ENCODE assay signal across 14 cellular contexts in the genomic region with DNA sequence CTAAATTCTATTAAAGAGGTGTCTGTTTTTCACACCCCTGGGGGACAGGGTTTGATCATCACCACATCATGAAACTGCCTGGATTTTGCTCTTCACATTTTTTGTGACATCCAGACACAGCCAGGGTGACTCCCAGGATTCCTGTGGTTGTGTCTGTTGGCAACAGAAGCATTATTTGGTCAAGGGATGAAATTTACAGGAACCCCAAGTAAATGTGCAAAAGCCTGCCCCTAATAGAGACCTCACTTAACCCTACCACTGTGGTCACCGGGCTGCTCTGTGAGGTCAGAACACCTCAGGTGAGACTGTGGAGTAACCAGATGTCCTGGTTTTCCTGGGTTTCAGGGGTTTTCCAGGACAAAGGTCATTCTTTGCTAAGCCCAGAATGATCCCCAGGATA.
DNase-seq lines count a peak whose midpoint lies in the region; ATAC-seq and TF ChIP-seq lines count a peak whose summit lies in the region.
"Had no signal": no experiment of that assay in that cellular context is flagged by ENCODE, and none has a peak within 500 bp of the region (broad histone marks: within the 10 kb centered on the region; RNA-seq: fewer than 3 reads in every experiment).

No MANE protein-coding gene starts in this region.

- peak overlapping the region; percentile 87 for H3K4me3 Mint-ChIP-seq in activated naive CD4-positive, alpha-beta T cell treated with anti-CD3 and anti-CD28 coated beads, Interleukin-2, amount 50 U/mL, for 24 hours
- peak overlapping the region; percentile 77 to 82 for H3K4me3 Mint-ChIP-seq in stimulated activated naive CD8-positive, alpha-beta T cell treated with anti-CD3 and anti-CD28 coated beads, Interleukin-15, amount 100 ng/mL, for 72 hours
- H3K4me3 Mint-ChIP-seq: H9 had no signal

- no peak for ATAC-seq in stimulated activated naive CD8-positive, alpha-beta T cell treated with anti-CD3 and anti-CD28 coated beads, Interleukin-15, amount 100 ng/mL, for 72 hours

- H3K4me1 Mint-ChIP-seq in activated naive CD4-positive, alpha-beta T cell treated with anti-CD3 and anti-CD28 coated beads, Interleukin-2, amount 50 U/mL, for 24 hours, result peaks cover 15% of the 10 kb centered on the region
- H3K4me1 Mint-ChIP-seq in stimulated activated naive CD8-positive, alpha-beta T cell treated with anti-CD3 and anti-CD28 coated beads, Interleukin-15, amount 100 ng/mL, for 72 hours, result no peaks in the 10 kb centered on the region

- intact Hi-C loops in head of caudate nucleus (cut with DNase I), result no loop called here

- H3K4me3 ChIP-seq in choroid plexus epithelial cell (ENCODE audit: low read depth, low read length), result no peak overlapping the region
- H3K4me3 ChIP-seq: ovary, Peyer's patch had no signal

- H3K27ac Mint-ChIP-seq in activated naive CD4-positive, alpha-beta T cell treated with anti-CD3 and anti-CD28 coated beads, Interleukin-2, amount 50 U/mL, for 24 hours, result peak overlapping the region; percentile 93
- no peak overlapping the region for H3K27ac Mint-ChIP-seq in stimulated activated naive CD8-positive, alpha-beta T cell treated with anti-CD3 and anti-CD28 coated beads, Interleukin-15, amount 100 ng/mL, for 72 hours
- H3K27ac Mint-ChIP-seq: H9 had no signal

- H3K27me3 Mint-ChIP-seq in activated naive CD4-positive, alpha-beta T cell treated with anti-CD3 and anti-CD28 coated beads, Interleukin-2, amount 50 U/mL, for 24 hours, result no peaks in the 10 kb centered on the region
- no peaks in the 10 kb centered on the region for H3K27me3 Mint-ChIP-seq in stimulated activated naive CD8-positive, alpha-beta T cell treated with anti-CD3 and anti-CD28 coated beads, Interleukin-15, amount 100 ng/mL, for 72 hours

- no peaks in the 10 kb centered on the region for H3K9me3 Mint-ChIP-seq in activated naive CD4-positive, alpha-beta T cell treated with anti-CD3 and anti-CD28 coated beads, Interleukin-2, amount 50 U/mL, for 24 hours
- no peaks in the 10 kb centered on the region for H3K9me3 Mint-ChIP-seq in stimulated activated naive CD8-positive, alpha-beta T cell treated with anti-CD3 and anti-CD28 coated beads, Interleukin-15, amount 100 ng/mL, for 72 hours
- H3K9me3 Mint-ChIP-seq: H9 had no signal

- peaks cover 18% of the 10 kb centered on the region for H3K36me3 Mint-ChIP-seq in activated naive CD4-positive, alpha-beta T cell treated with anti-CD3 and anti-CD28 coated beads, Interleukin-2, amount 50 U/mL, for 24 hours

- no peak for TF ChIP-seq CTCF in choroid plexus epithelial cell (conservative IDR thresholded peaks at IDR 0.05; ENCODE audit: low read depth, low read length)

- DNase-seq in activated naive CD4-positive, alpha-beta T cell treated with anti-CD3 and anti-CD28 coated beads, Interleukin-2, amount 50 U/mL, for 16 hours, result no peak
- peak; percentile 61 for DNase-seq in RPMI7951 (ENCODE audit: low read depth)
- DNase-seq in choroid plexus epithelial cell (ENCODE audit: low read depth), result peak; percentile 48
- DNase-seq in stimulated activated naive CD8-positive, alpha-beta T cell treated with anti-CD3 and anti-CD28 coated beads, Interleukin-15, amount 100 ng/mL, for 72 hours, result no peak
- no peak for DNase-seq in NCI-H1436 (lab: John Stamatoyannopoulos, UW)
- DNase-seq in T1000 (lab: John Stamatoyannopoulos, UW), result no peak
- no peak for DNase-seq in head of caudate nucleus
- DNase-seq: AML-193, EL, H9, mammary epithelial cell, Peyer's patch had no signal

Comparison
In these comparisons a context has a peak if more than half of its experiments do, and no peak if none do; other contexts are left out.
1. DNase-seq: peak in RPMI7951 (single experiment) and choroid plexus epithelial cell (single experiment); none in activated naive CD4-positive, alpha-beta T cell treated with anti-CD3 and anti-CD28 coated beads, Interleukin-2, amount 50 U/mL, for 16 hours (single experiment), stimulated activated naive CD8-positive, alpha-beta T cell treated with anti-CD3 and anti-CD28 coated beads, Interleukin-15, amount 100 ng/mL, for 72 hours (0 of 2), NCI-H1436 (single experiment), T1000 (single experiment) and head of caudate nucleus (0 of 42).